ENCODE assay signal across 10 cellular contexts in genomic region chr3:171376125-171376947, GRCh38.
DNase-seq lines count a peak whose midpoint lies in the region; ATAC-seq and TF ChIP-seq lines count a peak whose summit lies in the region.
"Had no signal": no experiment of that assay in that cellular context is flagged by ENCODE, and none has a peak within 500 bp of the region (broad histone marks: within the 10 kb centered on the region; RNA-seq: fewer than 3 reads in every experiment).

No MANE protein-coding gene starts in this region.

- no peaks in the 10 kb centered on the region for H3K27me3 ChIP-seq in GM23338 (ENCODE audit: insufficient read depth)
- H3K27me3 ChIP-seq in OCI-LY3 (ENCODE audit: low read depth, low read length), result no peaks in the 10 kb centered on the region
- H3K27me3 ChIP-seq in fibroblast of lung (ENCODE audit: control insufficient read depth, insufficient read depth, low read length), result no peaks in the 10 kb centered on the region

- H3K4me2 ChIP-seq in GM23338 (no peak overlapping the region), OCI-LY3 (ENCODE audit: low read length) (peak overlapping the region; percentile 32; the same call in 1 of the 2 replicates), fibroblast of lung (ENCODE audit: extremely low read depth, insufficient read depth, low read length) (peak overlapping the region; percentile 38)

- H3K27ac ChIP-seq in GM23338 (ENCODE audit: low read depth) (no peak overlapping the region), OCI-LY3 (ENCODE audit: low read length) (0 out of 2 replicates have a peak overlapping the region, but pooled peaks have one; percentile 18), fibroblast of lung (ENCODE audit: insufficient read depth, low read length) (peak overlapping the region; percentile 59)

- H4K20me1 ChIP-seq in GM23338 (replicated peaks; ENCODE audit: insufficient read depth), result peaks cover 5% of the 10 kb centered on the region; the same call in 1 of the 2 replicates
- peaks cover 43% of the 10 kb centered on the region for H4K20me1 ChIP-seq in OCI-LY3 (ENCODE audit: insufficient read depth, low read length)
- H4K20me1 ChIP-seq in fibroblast of lung (ENCODE audit: control insufficient read depth, extremely low read depth, insufficient read depth, low read length), result no peaks in the 10 kb centered on the region

- H3K9ac ChIP-seq in OCI-LY3 (ENCODE audit: low read length), result no peak overlapping the region
- H3K9ac ChIP-seq in fibroblast of lung (ENCODE audit: insufficient read depth, low read length), result no peak overlapping the region

- H3K36me3 Mint-ChIP-seq in GM23338 (ENCODE audit: low read depth), result no peaks in the 10 kb centered on the region
- H3K36me3 Mint-ChIP-seq in osteocyte (ENCODE audit: unreplicated experiment), result no peaks in the 10 kb centered on the region

- H3K79me2 ChIP-seq in GM23338 (replicated peaks; ENCODE audit: insufficient read depth) (peaks cover 78% of the 10 kb centered on the region), OCI-LY3 (ENCODE audit: low read length) (peaks cover 85% of the 10 kb centered on the region), fibroblast of lung (ENCODE audit: control insufficient read depth, insufficient read depth, low read length) (peaks cover 5% of the 10 kb centered on the region)

- H3K36me3 ChIP-seq in GM23338 (ENCODE audit: insufficient read depth), result no peaks in the 10 kb centered on the region
- H3K36me3 ChIP-seq in OCI-LY3 (replicated peaks; ENCODE audit: low read depth, low read length), result no peaks in the 10 kb centered on the region
- H3K36me3 ChIP-seq in fibroblast of lung (ENCODE audit: control insufficient read depth, insufficient read depth, low read length), result no peaks in the 10 kb centered on the region

- H3K9me3 ChIP-seq in OCI-LY3 (ENCODE audit: insufficient read depth, low read length) (no peaks in the 10 kb centered on the region), fibroblast of lung (ENCODE audit: control insufficient read depth, insufficient read depth, low read depth, low read length) (no peaks in the 10 kb centered on the region)

- H3F3A ChIP-seq in GM23338 (replicated peaks; ENCODE audit: low read depth), result no peaks in the 10 kb centered on the region

- H2AFZ ChIP-seq in GM23338, result no peak overlapping the region
- no peak overlapping the region for H2AFZ ChIP-seq in OCI-LY3 (ENCODE audit: low read depth, low read length)
- peak overlapping the region; percentile 6 for H2AFZ ChIP-seq in fibroblast of lung (ENCODE audit: low read length)

- H3K27me3 Mint-ChIP-seq in GM23338 (ENCODE audit: insufficient read depth, low read depth, poor library complexity) (peaks cover 2% of the 10 kb centered on the region), osteocyte (ENCODE audit: unreplicated experiment) (no peaks in the 10 kb centered on the region)
- H3K27me3 Mint-ChIP-seq: IgD-negative memory B cell had no signal

- TF ChIP-seq POLR2A in lower leg skin (IDR thresholded peaks at IDR 0.05), result no peak

- no peak for ATAC-seq in GM23338
- ATAC-seq in HG02884 (IDR thresholded peaks at IDR 0.05; ENCODE audit: unreplicated experiment), result no peak
- ATAC-seq in HG02973 (IDR thresholded peaks at IDR 0.05; ENCODE audit: unreplicated experiment), result no peak
- no peak for ATAC-seq in HG03045 (IDR thresholded peaks at IDR 0.05; ENCODE audit: unreplicated experiment)

- no peak for TF ChIP-seq CTCF in GM23338 (conservative IDR thresholded peaks at IDR 0.05; ENCODE audit: low read depth in 2 of 2)
- no peak for TF ChIP-seq CTCF in OCI-LY3 (IDR thresholded peaks at IDR 0.05; ENCODE audit: low read depth, low read length)
- TF ChIP-seq CTCF in fibroblast of lung (conservative IDR thresholded peaks at IDR 0.05 in 1 of 2, IDR thresholded peaks at IDR 0.05 in 1 of 2; ENCODE audit: low read depth in 1 of 2, low read length in 2 of 2), result no peak
- no peak for TF ChIP-seq CTCF in osteocyte (IDR thresholded peaks at IDR 0.05)
- TF ChIP-seq CTCF in lower leg skin (IDR thresholded peaks at IDR 0.05), result no peak

- H3K27ac Mint-ChIP-seq in GM23338, result no peak overlapping the region
- H3K27ac Mint-ChIP-seq in osteocyte (ENCODE audit: unreplicated experiment), result peak overlapping the region; percentile 59
- H3K27ac Mint-ChIP-seq: IgD-negative memory B cell had no signal

- H3K4me1 ChIP-seq in GM23338 (ENCODE audit: insufficient read depth), result peaks cover 29% of the 10 kb centered on the region
- peaks cover 7% of the 10 kb centered on the region for H3K4me1 ChIP-seq in OCI-LY3 (ENCODE audit: low read length)
- H3K4me1 ChIP-seq in fibroblast of lung (ENCODE audit: control insufficient read depth, extremely low read depth, insufficient read depth, low read length), result peaks cover 9% of the 10 kb centered on the region

- intact Hi-C loops in lower leg skin (cut with DNase I; ENCODE audit: low total_unique reads), result no loop called here

- no peak overlapping the region for H3K4me3 ChIP-seq in GM23338
- H3K4me3 ChIP-seq in OCI-LY3 (ENCODE audit: low read length), result no peak overlapping the region
- H3K4me3 ChIP-seq in fibroblast of lung (replicated peaks in 1 of 4; ENCODE audit: control extremely low read depth in 1 of 4, insufficient read depth in 1 of 4, low read depth in 3 of 4, low read length in 4 of 4), result no peak overlapping the region
- no peak overlapping the region for H3K4me3 ChIP-seq in lower leg skin (ENCODE audit: low read depth, poor library complexity, severe bottlenecking)

- DNase-seq in GM23338 (ENCODE audit: low spot score), result no peak
- peak; percentile 53 to 68 for DNase-seq in fibroblast of lung (ENCODE audit: low read depth in 2 of 2)
- no peak for DNase-seq in osteocyte (ENCODE audit: extremely low spot score, unreplicated experiment)
- DNase-seq in lower leg skin (ENCODE audit: low spot score in 2 of 2), result no peak
- DNase-seq: islet precursor cell had no signal

- 70% methylated on average over 4 of the region's 4 CpGs for WGBS in lower leg skin, 2 donors

- H3K4me3 Mint-ChIP-seq in GM23338 (no peak overlapping the region), osteocyte (ENCODE audit: unreplicated experiment) (no peak overlapping the region)
- H3K4me3 Mint-ChIP-seq: IgD-negative memory B cell had no signal

- peaks cover 32% of the 10 kb centered on the region for H3K4me1 Mint-ChIP-seq in GM23338
- peaks cover 26% of the 10 kb centered on the region for H3K4me1 Mint-ChIP-seq in osteocyte (ENCODE audit: unreplicated experiment)

- H3K9me2 ChIP-seq in GM23338 (ENCODE audit: insufficient read depth), result no peaks in the 10 kb centered on the region

- H3K9me3 Mint-ChIP-seq in GM23338 (no peaks in the 10 kb centered on the region), osteocyte (ENCODE audit: unreplicated experiment) (no peaks in the 10 kb centered on the region)
- H3K9me3 Mint-ChIP-seq: IgD-negative memory B cell had no signal

TF ChIP-seq in GM23338, 12 proteins besides CTCF, POLR2A, EP300 and RAD21 (continues in another document):
- TF ChIP-seq ZNF462 (CRISPR knock-in tag; IDR thresholded peaks at IDR 0.05), result no peak

Comparison
In these comparisons a context has a peak if more than half of its experiments do, and no peak if none do; other contexts are left out.
1. DNase-seq: peak in fibroblast of lung (2 of 2); none in GM23338 (single experiment), osteocyte (single experiment) and lower leg skin (0 of 2).